32 cellular contexts compared by ENCODE assay signal in the genomic region with DNA sequence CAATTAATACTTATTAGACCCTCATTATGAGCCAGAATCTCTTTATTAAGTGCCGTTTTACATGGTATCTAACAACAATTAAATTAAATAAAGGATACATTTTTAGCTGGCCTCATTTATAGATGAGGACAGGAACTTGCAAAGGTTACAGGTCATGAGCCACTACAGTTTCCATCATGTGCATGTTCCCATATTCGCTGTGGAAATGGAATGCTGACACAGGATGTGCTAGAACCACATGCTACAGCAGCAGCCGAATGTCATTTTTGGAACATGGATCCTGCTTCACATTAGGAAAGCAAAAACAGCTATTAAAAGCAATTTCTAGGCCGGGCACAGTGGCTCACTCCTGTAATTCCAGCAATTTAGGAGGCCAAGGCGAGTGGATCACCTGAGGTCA. TPM values are rescaled to one million over a fixed set of nuclear protein-coding genes. Genes with fewer than 3 reads are reported as not detected.
A peak's percentile ranks its signal among the peaks of the same experiment; 100 is the strongest.
DNase-seq lines count a peak whose midpoint lies in the region; ATAC-seq, FAIRE-seq and TF ChIP-seq lines count a peak whose summit lies in the region.
"Had no signal": no experiment of that assay in that cellular context is flagged by ENCODE, and none has a peak within 500 bp of the region (broad histone marks: within the 10 kb centered on the region; RNA-seq: fewer than 3 reads in every experiment).

No MANE protein-coding gene starts in this region.

- no peak for FAIRE-seq in GM19239 (lab: Jason Lieb, UNC)
- FAIRE-seq: A549, GM12878, GM12892, GM18507 had no signal

- TF ChIP-seq CTCF in heart left ventricle (IDR thresholded peaks at IDR 0.05), result no peak
- TF ChIP-seq CTCF in tibial nerve (IDR thresholded peaks at IDR 0.05), result no peak

- H3K4me3 ChIP-seq in heart left ventricle (no peak overlapping the region), tibial nerve (no peak overlapping the region)
- H3K4me3 ChIP-seq: A549, BLaER1, GM12878 had no signal

- 77 to 86% (median 83%) methylated on average over 5 of the region's 5 CpGs for WGBS in heart left ventricle, 4 donors
- 77 to 83% methylated on average over 5 of the region's 5 CpGs for WGBS in tibial nerve, 2 donors

- H3K9me3 ChIP-seq in heart left ventricle (no peaks in the 10 kb centered on the region), tibial nerve (no peaks in the 10 kb centered on the region)
- H3K9me3 ChIP-seq: A549, BE2C, BLaER1 had no signal

- H3K36me3 ChIP-seq in heart left ventricle, result peaks cover 0 to 31% (median 0%) of the 10 kb centered on the region in 9 donors
- peaks cover 0 to 11% (median 0%) of the 10 kb centered on the region in 3 donors for H3K36me3 ChIP-seq in tibial nerve

- peak; percentile 18 to 54 for TF ChIP-seq EP300 in tibial nerve (IDR thresholded peaks at IDR 0.05)

- H3K27me3 ChIP-seq in heart left ventricle (no peaks in the 10 kb centered on the region), tibial nerve (no peaks in the 10 kb centered on the region)
- H3K27me3 ChIP-seq: BE2C, BLaER1 had no signal

- TF ChIP-seq POLR2A in heart left ventricle (IDR thresholded peaks at IDR 0.05) (no peak), tibial nerve (IDR thresholded peaks at IDR 0.05) (no peak)

- DNase-seq in left ventricle myocardium superior, result no peak
- DNase-seq in heart left ventricle, result no peak
- DNase-seq in dermis blood vessel endothelial cell, result peak; percentile 31
- DNase-seq in foreskin melanocyte, result peak; percentile 77
- peak in 1 of 2 donors; percentile 19 for DNase-seq in tibial nerve (ENCODE audit: low spot score in 2 of 2)
- DNase-seq in GM19239 (ENCODE audit: insufficient read length, low spot score), result no peak
- DNase-seq in activated CD4-positive, alpha-beta T cell treated with anti-CD3 and anti-CD28 coated beads for 48 hours, result no peak
- no peak for DNase-seq in NCI-H2107 treated with DMSO at 0.1 percent for 48 hours (lab: John Stamatoyannopoulos, UW; ENCODE audit: unreplicated experiment)
- DNase-seq: ACHN; BE2C; C1 segment of cervical spinal cord; CD4-positive, alpha-beta memory T cell; CD4-positive, CD25-positive, alpha-beta regulatory T cell; CD8-positive, alpha-beta memory T cell; COR-L47; DMS 273 treated with DMSO at 0.1 percent for 48 hours; DMS153; DMS53; DMS79; DND-41; EL; GDM1 had no signal

- H3K4me1 ChIP-seq in heart left ventricle (peaks cover 0 to 25% (median 0%) of the 10 kb centered on the region in 12 donors), tibial nerve (peaks cover 0 to 3% (median 1%) of the 10 kb centered on the region in 4 donors)
- H3K4me1 ChIP-seq: A549, BE2C had no signal

- peak; percentile 20 for ATAC-seq in left ventricle myocardium superior
- no peak for ATAC-seq in heart left ventricle
- ATAC-seq: A549, GM12878 had no signal

- intact Hi-C loops in left ventricle myocardium superior (cut with micrococcal nuclease), result no loop called here
- intact Hi-C loops in heart left ventricle (cut with DNase I), result loop anchor here in 4 of 10 donors (10.0 kb wide), 2 partner anchors 118 to 258 kb away; a partner anchor contains a TSS

- H3K27ac ChIP-seq in heart left ventricle (peak overlapping the region in 1 of 12 donors; percentile 38), tibial nerve (no peak overlapping the region)
- H3K27ac ChIP-seq: 22Rv1, A549, BLaER1 had no signal

RNA-seq across cellular contexts. Expression of a gene that starts 5.9 kb away (rescaled TPM):
- 3.3 TPM for total RNA-seq in left ventricle myocardium superior
- 1 to 10 TPM; 1.1 to 7.4 (median 2.8) TPM for total RNA-seq in heart left ventricle
- 1 to 10 TPM; 2.5 to 3.1 TPM for polyA plus RNA-seq in heart left ventricle
- 7.7 and 11.2 TPM in 2 replicates for total RNA-seq in dermis blood vessel endothelial cell
- 10 to 100 TPM in 1 of 4 donors, 1 to 10 TPM in 3; 3.9 to 12.3 (median 6.6) TPM for total RNA-seq in tibial nerve

RNA-seq across cellular contexts. Expression of a gene that starts 21.9 kb away (rescaled TPM):
- total RNA-seq in left ventricle myocardium superior, result 471 TPM
- 100 to 1,000 TPM; 336 to 694 (median 475) TPM for total RNA-seq in heart left ventricle
- polyA plus RNA-seq in heart left ventricle, result 1,000 to 10,000 TPM in 1 of 2 donors, 100 to 1,000 TPM in 1; 421 to 2,078 TPM
- 836 and 1,354 TPM in 2 replicates for total RNA-seq in dermis blood vessel endothelial cell
- 1,000 to 10,000 TPM in 3 of 4 donors, 100 to 1,000 TPM in 1; 884 to 1,671 (median 1,500) TPM for total RNA-seq in tibial nerve

RNA-seq across cellular contexts. Expression of a gene that starts 34.8 kb away (rescaled TPM):
- 1.9 TPM for total RNA-seq in left ventricle myocardium superior
- total RNA-seq in heart left ventricle, result 1 to 10 TPM; 1.1 to 6.9 (median 2.5) TPM
- under 1 TPM; 0.30 to 0.39 TPM for polyA plus RNA-seq in heart left ventricle
- total RNA-seq in dermis blood vessel endothelial cell, result not detected in 2 replicates
- total RNA-seq in tibial nerve, result 1 to 10 TPM in 3 of 4 donors, under 1 TPM in 1; 0.44 to 4.9 (median 2.0) TPM
- total RNA-seq: A172, Daoy, G401 had no signal
- polyA plus RNA-seq: A549, AG04450 had no signal

Comparison
In these comparisons a context has a peak if more than half of its experiments do, and no peak if none do; other contexts are left out.
1. DNase-seq: peak in dermis blood vessel endothelial cell (single experiment) and foreskin melanocyte (single experiment); none in left ventricle myocardium superior (single experiment), heart left ventricle (0 of 5), GM19239 (single experiment), activated CD4-positive, alpha-beta T cell treated with anti-CD3 and anti-CD28 coated beads for 48 hours (single experiment) and NCI-H2107 treated with DMSO at 0.1 percent for 48 hours (single experiment).